ENCODE assay signal across 1 cellular context in the genomic region with DNA sequence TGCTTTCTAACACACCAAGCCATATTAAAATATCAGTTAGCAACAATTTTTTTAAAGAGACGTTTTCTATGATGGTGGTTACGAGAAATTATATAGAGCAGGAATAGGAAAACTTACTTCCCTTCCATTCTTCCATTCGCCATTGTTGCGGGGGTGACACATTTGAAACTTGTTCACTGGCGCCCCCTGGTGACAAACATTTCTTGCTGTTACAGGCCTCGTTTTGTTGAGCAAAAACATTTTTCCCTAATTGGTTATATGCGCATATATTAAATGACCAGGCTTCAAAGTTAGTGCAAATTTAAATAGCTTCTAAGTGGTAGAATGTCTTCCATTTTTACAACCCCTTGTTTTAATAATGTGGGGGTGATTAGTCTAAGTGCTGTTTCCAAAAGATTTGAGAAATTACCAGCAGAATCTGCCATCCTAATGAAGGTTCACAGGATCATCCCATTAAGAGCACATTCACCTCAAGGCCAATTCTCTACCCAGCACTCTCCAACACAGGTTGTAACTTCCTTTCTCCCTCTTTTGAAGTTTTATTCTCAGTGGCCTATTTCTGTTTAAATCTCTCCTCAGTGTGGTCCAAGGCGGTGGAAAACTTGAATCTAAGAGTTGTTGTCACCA.
TF ChIP-seq lines count a peak whose summit lies in the region.

No MANE protein-coding gene starts in this region.

TF ChIP-seq in WTC11, 78 proteins besides CTCF, POLR2A, EP300 and RAD21 (continued from another document):
- TF ChIP-seq, protein P1, sequence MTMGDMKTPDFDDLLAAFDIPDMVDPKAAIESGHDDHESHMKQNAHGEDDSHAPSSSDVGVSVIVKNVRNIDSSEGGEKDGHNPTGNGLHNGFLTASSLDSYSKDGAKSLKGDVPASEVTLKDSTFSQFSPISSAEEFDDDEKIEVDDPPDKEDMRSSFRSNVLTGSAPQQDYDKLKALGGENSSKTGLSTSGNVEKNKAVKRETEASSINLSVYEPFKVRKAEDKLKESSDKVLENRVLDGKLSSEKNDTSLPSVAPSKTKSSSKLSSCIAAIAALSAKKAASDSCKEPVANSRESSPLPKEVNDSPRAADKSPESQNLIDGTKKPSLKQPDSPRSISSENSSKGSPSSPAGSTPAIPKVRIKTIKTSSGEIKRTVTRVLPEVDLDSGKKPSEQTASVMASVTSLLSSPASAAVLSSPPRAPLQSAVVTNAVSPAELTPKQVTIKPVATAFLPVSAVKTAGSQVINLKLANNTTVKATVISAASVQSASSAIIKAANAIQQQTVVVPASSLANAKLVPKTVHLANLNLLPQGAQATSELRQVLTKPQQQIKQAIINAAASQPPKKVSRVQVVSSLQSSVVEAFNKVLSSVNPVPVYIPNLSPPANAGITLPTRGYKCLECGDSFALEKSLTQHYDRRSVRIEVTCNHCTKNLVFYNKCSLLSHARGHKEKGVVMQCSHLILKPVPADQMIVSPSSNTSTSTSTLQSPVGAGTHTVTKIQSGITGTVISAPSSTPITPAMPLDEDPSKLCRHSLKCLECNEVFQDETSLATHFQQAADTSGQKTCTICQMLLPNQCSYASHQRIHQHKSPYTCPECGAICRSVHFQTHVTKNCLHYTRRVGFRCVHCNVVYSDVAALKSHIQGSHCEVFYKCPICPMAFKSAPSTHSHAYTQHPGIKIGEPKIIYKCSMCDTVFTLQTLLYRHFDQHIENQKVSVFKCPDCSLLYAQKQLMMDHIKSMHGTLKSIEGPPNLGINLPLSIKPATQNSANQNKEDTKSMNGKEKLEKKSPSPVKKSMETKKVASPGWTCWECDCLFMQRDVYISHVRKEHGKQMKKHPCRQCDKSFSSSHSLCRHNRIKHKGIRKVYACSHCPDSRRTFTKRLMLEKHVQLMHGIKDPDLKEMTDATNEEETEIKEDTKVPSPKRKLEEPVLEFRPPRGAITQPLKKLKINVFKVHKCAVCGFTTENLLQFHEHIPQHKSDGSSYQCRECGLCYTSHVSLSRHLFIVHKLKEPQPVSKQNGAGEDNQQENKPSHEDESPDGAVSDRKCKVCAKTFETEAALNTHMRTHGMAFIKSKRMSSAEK (CRISPR knock-in tag; IDR thresholded peaks at IDR 0.05; ENCODE audit: borderline replicate concordance), result no peak
- TF ChIP-seq SMAD3 (CRISPR knock-in tag; IDR thresholded peaks at IDR 0.05; ENCODE audit: borderline replicate concordance) (no peak), RELA (CRISPR knock-in tag; IDR thresholded peaks at IDR 0.05; ENCODE audit: borderline replicate concordance) (no peak), SMAD4 (CRISPR knock-in tag; IDR thresholded peaks at IDR 0.05) (no peak), USF2 (CRISPR knock-in tag; IDR thresholded peaks at IDR 0.05) (no peak), GABPB1 (CRISPR knock-in tag; IDR thresholded peaks at IDR 0.05) (no peak), PREB (CRISPR knock-in tag; IDR thresholded peaks at IDR 0.05; ENCODE audit: borderline replicate concordance) (no peak)
- TF ChIP-seq, protein P2, sequence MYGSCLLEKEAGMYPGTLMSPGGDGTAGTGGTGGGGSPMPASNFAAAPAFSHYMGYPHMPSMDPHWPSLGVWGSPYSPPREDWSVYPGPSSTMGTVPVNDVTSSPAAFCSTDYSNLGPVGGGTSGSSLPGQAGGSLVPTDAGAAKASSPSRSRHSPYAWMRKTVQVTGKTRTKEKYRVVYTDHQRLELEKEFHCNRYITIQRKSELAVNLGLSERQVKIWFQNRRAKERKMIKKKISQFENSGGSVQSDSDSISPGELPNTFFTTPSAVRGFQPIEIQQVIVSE (CRISPR knock-in tag; IDR thresholded peaks at IDR 0.05; ENCODE audit: borderline replicate concordance), result no peak
- TF ChIP-seq, protein P3, sequence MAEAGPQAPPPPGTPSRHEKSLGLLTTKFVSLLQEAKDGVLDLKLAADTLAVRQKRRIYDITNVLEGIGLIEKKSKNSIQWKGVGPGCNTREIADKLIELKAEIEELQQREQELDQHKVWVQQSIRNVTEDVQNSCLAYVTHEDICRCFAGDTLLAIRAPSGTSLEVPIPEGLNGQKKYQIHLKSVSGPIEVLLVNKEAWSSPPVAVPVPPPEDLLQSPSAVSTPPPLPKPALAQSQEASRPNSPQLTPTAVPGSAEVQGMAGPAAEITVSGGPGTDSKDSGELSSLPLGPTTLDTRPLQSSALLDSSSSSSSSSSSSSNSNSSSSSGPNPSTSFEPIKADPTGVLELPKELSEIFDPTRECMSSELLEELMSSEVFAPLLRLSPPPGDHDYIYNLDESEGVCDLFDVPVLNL (CRISPR knock-in tag; IDR thresholded peaks at IDR 0.05; ENCODE audit: borderline replicate concordance, low read depth), result no peak
- TF ChIP-seq, protein P4, sequence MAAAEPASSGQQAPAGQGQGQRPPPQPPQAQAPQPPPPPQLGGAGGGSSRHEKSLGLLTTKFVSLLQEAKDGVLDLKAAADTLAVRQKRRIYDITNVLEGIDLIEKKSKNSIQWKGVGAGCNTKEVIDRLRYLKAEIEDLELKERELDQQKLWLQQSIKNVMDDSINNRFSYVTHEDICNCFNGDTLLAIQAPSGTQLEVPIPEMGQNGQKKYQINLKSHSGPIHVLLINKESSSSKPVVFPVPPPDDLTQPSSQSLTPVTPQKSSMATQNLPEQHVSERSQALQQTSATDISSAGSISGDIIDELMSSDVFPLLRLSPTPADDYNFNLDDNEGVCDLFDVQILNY (CRISPR knock-in tag; IDR thresholded peaks at IDR 0.05), result no peak
